Comparison of ENCODE assay signal across 8 cellular contexts in genomic region chr5:150410524-150411244, GRCh38. TPM values are rescaled to one million over a fixed set of nuclear protein-coding genes. Genes with fewer than 3 reads are reported as not detected.
DNase-seq lines count a peak whose midpoint lies in the region; ATAC-seq, FAIRE-seq and TF ChIP-seq lines count a peak whose summit lies in the region.

No MANE protein-coding gene starts in this region.

- no peak overlapping the region for H2AFZ ChIP-seq in parathyroid adenoma

- no peaks in the 10 kb centered on the region for H3K79me2 ChIP-seq in parathyroid adenoma

- no peaks in the 10 kb centered on the region for H3K27me3 ChIP-seq in parathyroid adenoma (ENCODE audit: control insufficient read depth, insufficient read depth, low read length)

- no peak overlapping the region for H3K9ac ChIP-seq in parathyroid adenoma

- DNase-seq in DMS153 treated with DMSO at 0.1 percent for 48 hours (lab: John Stamatoyannopoulos, UW; ENCODE audit: unreplicated experiment): peak; percentile 9
- DNase-seq in RCC 7860 (ENCODE audit: low spot score): peak; percentile 18
- DNase-seq in activated naive CD8-positive, alpha-beta T cell treated with anti-CD3 and anti-CD28 coated beads for 36 hours: peak; percentile 34
- DNase-seq in head of caudate nucleus: peak in 40 of 42 donors; percentile 33 to 86 (median 67)
- DNase-seq in HK-2 (ENCODE audit: unreplicated experiment): no peak

- peak overlapping the region; percentile 97 to 100 (median 100) for H3K4me3 Mint-ChIP-seq in IgD-negative memory B cell
- peak overlapping the region; percentile 93 for H3K4me3 Mint-ChIP-seq in activated naive CD8-positive, alpha-beta T cell treated with anti-CD3 and anti-CD28 coated beads for 36 hours

- peaks cover 4% of the 10 kb centered on the region for H3K27me3 Mint-ChIP-seq in IgD-negative memory B cell
- H3K27me3 Mint-ChIP-seq in activated naive CD8-positive, alpha-beta T cell treated with anti-CD3 and anti-CD28 coated beads for 36 hours: no peaks in the 10 kb centered on the region

- FAIRE-seq in RCC 7860 (lab: Jason Lieb, UNC): no peak

- H3K27ac ChIP-seq in parathyroid adenoma: peak overlapping the region; percentile 78

- peak overlapping the region; percentile 46 for H3K4me2 ChIP-seq in parathyroid adenoma (ENCODE audit: low read length)

- ATAC-seq in GM21367 (IDR thresholded peaks at IDR 0.05; ENCODE audit: unreplicated experiment): no peak

- TF ChIP-seq CTCF in parathyroid adenoma (IDR thresholded peaks at IDR 0.05): no peak

- H3K9me3 Mint-ChIP-seq in IgD-negative memory B cell: peaks cover 0 to 3% (median 0%) of the 10 kb centered on the region in 3 donors
- H3K9me3 Mint-ChIP-seq in activated naive CD8-positive, alpha-beta T cell treated with anti-CD3 and anti-CD28 coated beads for 36 hours: no peaks in the 10 kb centered on the region

- H3K9me3 ChIP-seq in parathyroid adenoma (ENCODE audit: control insufficient read depth, low read length): no peaks in the 10 kb centered on the region

- peaks cover 13% of the 10 kb centered on the region for H3K4me1 ChIP-seq in parathyroid adenoma

- H3K36me3 ChIP-seq in parathyroid adenoma (ENCODE audit: control insufficient read depth, insufficient read depth, low read length): no peaks in the 10 kb centered on the region

- H3K36me3 Mint-ChIP-seq in IgD-negative memory B cell: peaks cover 40% of the 10 kb centered on the region
- peaks cover 19% of the 10 kb centered on the region for H3K36me3 Mint-ChIP-seq in activated naive CD8-positive, alpha-beta T cell treated with anti-CD3 and anti-CD28 coated beads for 36 hours

- intact Hi-C loops in head of caudate nucleus (cut with DNase I): no loop called here

- H3K4me1 Mint-ChIP-seq in IgD-negative memory B cell: peaks cover 27 to 31% (median 30%) of the 10 kb centered on the region in 3 donors
- H3K4me1 Mint-ChIP-seq in activated naive CD8-positive, alpha-beta T cell treated with anti-CD3 and anti-CD28 coated beads for 36 hours: peaks cover 37% of the 10 kb centered on the region

- H3K27ac Mint-ChIP-seq in IgD-negative memory B cell: peak overlapping the region; percentile 100
- H3K27ac Mint-ChIP-seq in activated naive CD8-positive, alpha-beta T cell treated with anti-CD3 and anti-CD28 coated beads for 36 hours: peak overlapping the region; percentile 98

- peak overlapping the region; percentile 66 for H3K4me3 ChIP-seq in parathyroid adenoma (ENCODE audit: low read depth, low read length)

RNA-seq across cellular contexts. Expression of gene CD74, which starts 2.0 kb away (rescaled TPM):
- 29,718 TPM for polyA plus RNA-seq in IgD-negative memory B cell
- 100 to 1,000 TPM; 290 to 294 TPM for total RNA-seq in activated naive CD8-positive, alpha-beta T cell treated with anti-CD3 and anti-CD28 coated beads for 36 hours

RNA-seq across cellular contexts. Expression of gene RPS14, which starts 38.9 kb away (rescaled TPM):
- 7,694 TPM for polyA plus RNA-seq in IgD-negative memory B cell
- total RNA-seq in activated naive CD8-positive, alpha-beta T cell treated with anti-CD3 and anti-CD28 coated beads for 36 hours: 1,000 to 10,000 TPM; 2,978 to 3,004 TPM

RNA-seq across cellular contexts. Expression of gene TCOF1, which starts 53.2 kb away (rescaled TPM):
- 26.4 TPM for polyA plus RNA-seq in IgD-negative memory B cell
- 100 to 1,000 TPM; 138 to 140 TPM for total RNA-seq in activated naive CD8-positive, alpha-beta T cell treated with anti-CD3 and anti-CD28 coated beads for 36 hours
